In genomic region chr22:27836181-27836580, GRCh38 we compare ENCODE assay signal across 24 cellular contexts. TPM values are rescaled to one million over a fixed set of nuclear protein-coding genes. Genes with fewer than 3 reads are reported as not detected.
DNase-seq lines count a peak whose midpoint lies in the region; ATAC-seq and TF ChIP-seq lines count a peak whose summit lies in the region.
"Had no signal": no experiment of that assay in that cellular context is flagged by ENCODE, and none has a peak within 500 bp of the region (broad histone marks: within the 10 kb centered on the region; RNA-seq: fewer than 3 reads in every experiment).

No MANE protein-coding gene starts in this region.

- no peak overlapping the region for H2BK15ac ChIP-seq in H9 (ENCODE audit: low read depth, low read length)

- no peaks in the 10 kb centered on the region for H3K79me1 ChIP-seq in H9 (ENCODE audit: insufficient read depth, low read depth, low read length, poor library complexity, severe bottlenecking)

- H4K20me1 ChIP-seq in H9 (ENCODE audit: control insufficient read depth, insufficient read depth, insufficient read length) = no peaks in the 10 kb centered on the region

- H3K4me1 Mint-ChIP-seq in H9 (peaks cover 25 to 27% of the 10 kb centered on the region in 2 experiments), chondrocyte (ENCODE audit: low read depth) (peaks cover 37% of the 10 kb centered on the region)

- H3T11ph ChIP-seq in H9 (ENCODE audit: low read length) = no peak overlapping the region

- H3K27me3 ChIP-seq in A673 (replicated peaks; ENCODE audit: insufficient read depth, low read depth, low read length, poor library complexity) = no peaks in the 10 kb centered on the region
- no peaks in the 10 kb centered on the region for H3K27me3 ChIP-seq in H9 (ENCODE audit: insufficient read depth, low read length)
- no peaks in the 10 kb centered on the region for H3K27me3 ChIP-seq in right atrium auricular region
- H3K27me3 ChIP-seq: colonic mucosa, SJCRH30 had no signal

- H3K27ac Mint-ChIP-seq in H9 = peak overlapping the region; percentile 48 to 86 (median 53); a peak in 5 of 7 replicates
- peak overlapping the region; percentile 79 for H3K27ac Mint-ChIP-seq in chondrocyte (ENCODE audit: unreplicated experiment)
- H3K27ac Mint-ChIP-seq: CD4-positive, CD25-positive, alpha-beta regulatory T cell; natural killer cell had no signal

- H3K56ac ChIP-seq in H9 (ENCODE audit: insufficient read length, low read depth, low read length) = no peak overlapping the region

- peaks cover 6 to 17% (median 8%) of the 10 kb centered on the region in 3 experiments for H3K36me3 Mint-ChIP-seq in H9 (ENCODE audit: insufficient read depth in 1 of 3, low read depth in 3 of 3)
- peaks cover 10% of the 10 kb centered on the region for H3K36me3 Mint-ChIP-seq in chondrocyte (ENCODE audit: low read depth)
- H3K36me3 Mint-ChIP-seq: natural killer cell had no signal

- no peak overlapping the region for H2BK12ac ChIP-seq in H9 (ENCODE audit: insufficient read length, low read depth, low read length)

- intact Hi-C loops in A673 (cut with micrococcal nuclease; ENCODE audit: unreplicated experiment) = no loop called here

- no peak overlapping the region for H3K4ac ChIP-seq in H9 (ENCODE audit: low read depth, low read length)

- no TSS peak for BruUV-seq in A673 (replicated peaks; lab: Mats Ljungman, UMichigan)

- no peak for ATAC-seq in HG03280 (IDR thresholded peaks at IDR 0.05; ENCODE audit: unreplicated experiment)
- ATAC-seq: HepG2; natural killer cell; PC-3; stimulated activated naive CD8-positive, alpha-beta T cell treated with anti-CD3 and anti-CD28 coated beads, Interleukin-15, Interleukin-2, amounts not matched to agents 100 U/mL and 50 U/mL, for 24 hours had no signal

- H3K27ac ChIP-seq in A673 (ENCODE audit: low read depth, low read length, poor library complexity, severe bottlenecking) = peak overlapping the region; percentile 9
- no peak overlapping the region for H3K27ac ChIP-seq in H9 (ENCODE audit: insufficient read length, low read depth, low read length)
- no peak overlapping the region for H3K27ac ChIP-seq in right atrium auricular region
- H3K27ac ChIP-seq: colonic mucosa, epithelial cell of prostate, SJCRH30 had no signal

- no peak overlapping the region for H2BK20ac ChIP-seq in H9 (ENCODE audit: low read depth, low read length, poor library complexity, severe bottlenecking)

- no peaks in the 10 kb centered on the region for H3K23me2 ChIP-seq in H9 (ENCODE audit: insufficient read length, low read depth, low read length, poor library complexity, severe bottlenecking)

- POLR2A ChIA-PET in A673 (lab: Charles Lee; ENCODE audit: low non-redundant PET) = no interaction called here

- H3K27me3 Mint-ChIP-seq in H9 (ENCODE audit: low read depth) (peaks cover 3% of the 10 kb centered on the region; the same call in 1 of the 2 replicates), chondrocyte (ENCODE audit: low read depth) (no peaks in the 10 kb centered on the region)
- H3K27me3 Mint-ChIP-seq: CD4-positive, CD25-positive, alpha-beta regulatory T cell had no signal

- H2AK5ac ChIP-seq in H9 (ENCODE audit: insufficient read length, low read length) = no peak overlapping the region

- CTCF ChIA-PET in A673 (lab: Charles Lee) = no interaction called here

- H3K4me1 ChIP-seq in A673 (ENCODE audit: insufficient read depth, low read length, poor library complexity, severe bottlenecking) (peaks cover 21% of the 10 kb centered on the region), H9 (ENCODE audit: insufficient read depth, low read length) (peaks cover 3% of the 10 kb centered on the region; the same call in 1 of the 2 replicates), right atrium auricular region (no peaks in the 10 kb centered on the region)
- H3K4me1 ChIP-seq: colonic mucosa had no signal

- peaks cover 9% of the 10 kb centered on the region for H3K9me3 ChIP-seq in A673 (ENCODE audit: low read depth, low read length, poor library complexity, severe bottlenecking)
- no peaks in the 10 kb centered on the region for H3K9me3 ChIP-seq in H9 (ENCODE audit: control insufficient read depth, low read depth, low read length)
- H3K9me3 ChIP-seq in right atrium auricular region = no peaks in the 10 kb centered on the region
- H3K9me3 ChIP-seq: colonic mucosa, SJCRH30 had no signal

- no peak overlapping the region for H2BK5ac ChIP-seq in H9 (ENCODE audit: insufficient read length, low read length)

- H3K79me2 ChIP-seq in H9 (ENCODE audit: insufficient read depth, low read length) = no peaks in the 10 kb centered on the region

- no peak overlapping the region for H4K91ac ChIP-seq in H9 (ENCODE audit: insufficient read length, low read depth, low read length)

- no CpG with 5 or more reads among the region's 10 CpGs for WGBS in H9 (ENCODE audit: extremely low coverage, insufficient read length, low lambda C conversion rate)

- H3K23ac ChIP-seq in H9 (ENCODE audit: insufficient read length, low read depth, low read length) = no peak overlapping the region

- no peak overlapping the region for H3K4me2 ChIP-seq in H9 (ENCODE audit: insufficient read depth, insufficient read length, low read length)

- peak overlapping the region; percentile 24 for H3K14ac ChIP-seq in H9 (ENCODE audit: insufficient read depth, low read length)

- H4K8ac ChIP-seq in H9 (replicated peaks; ENCODE audit: insufficient read length, low read depth, low read length) = no peak overlapping the region

- TF ChIP-seq CTCF in A673 (conservative IDR thresholded peaks at IDR 0.05; ENCODE audit: low read depth, low read length) (no peak), H9 (conservative IDR thresholded peaks at IDR 0.05) (no peak), chondrocyte (IDR thresholded peaks at IDR 0.05) (no peak), right atrium auricular region (IDR thresholded peaks at IDR 0.05) (no peak)

- H3K4me3 ChIP-seq in A673 (ENCODE audit: low read depth, low read length, poor library complexity, severe bottlenecking) (no peak overlapping the region), right atrium auricular region (no peak overlapping the region)
- H3K4me3 ChIP-seq: colonic mucosa, lung, SJCRH30 had no signal

- H3K4me3 Mint-ChIP-seq in H9 (no peak overlapping the region), chondrocyte (ENCODE audit: unreplicated experiment) (no peak overlapping the region)
- H3K4me3 Mint-ChIP-seq: CD4-positive, CD25-positive, alpha-beta regulatory T cell; natural killer cell had no signal

- peaks cover 12 to 16% of the 10 kb centered on the region in 2 experiments for H3K9me3 Mint-ChIP-seq in H9
- H3K9me3 Mint-ChIP-seq in chondrocyte (ENCODE audit: low read depth) = peaks cover 5% of the 10 kb centered on the region
- H3K9me3 Mint-ChIP-seq: natural killer cell had no signal

- peak; percentile 89 for DNase-seq in A673 (ENCODE audit: low spot score)
- DNase-seq in H9 = no peak
- no peak for DNase-seq in chondrocyte (ENCODE audit: low spot score)
- DNase-seq in mesenteric fat pad (ENCODE audit: low spot score) = peak; percentile 16
- no peak for DNase-seq in NCI-H774 (lab: John Stamatoyannopoulos, UW)
- DNase-seq in right atrium auricular region (ENCODE audit: low spot score) = no peak
- no peak for DNase-seq in SKM-1 treated with dmso at 0.1 percent for 144 hours (lab: John Stamatoyannopoulos, UW; ENCODE audit: unreplicated experiment)
- DNase-seq: activated CD8-positive, alpha-beta memory T cell treated with anti-CD3 and anti-CD28 coated beads, Interleukin-2, amount 50 U/mL, for 4 hours; activated naive CD4-positive, alpha-beta T cell; CD4-positive, CD25-positive, alpha-beta regulatory T cell; colonic mucosa; DMS79; MM.1S; natural killer cell; NCI-H187; NCI-H446 treated with DMSO at 0.1 percent for 48 hours; PC-3; SJCRH30; stimulated activated CD4-positive, alpha-beta T cell treated with anti-CD3 and anti-CD28 coated beads, Interleukin-15, amount 100 ng/mL, for 24 hours; stimulated activated naive CD8-positive, alpha-beta T cell treated with anti-CD3 and anti-CD28 coated beads, Interleukin-15, Interleukin-2, amounts not matched to agents 100 U/mL and 50 U/mL, for 24 hours had no signal

- H3K36me3 ChIP-seq in A673 (ENCODE audit: insufficient read depth, low read length, poor library complexity, severe bottlenecking) = no peaks in the 10 kb centered on the region
- H3K36me3 ChIP-seq in right atrium auricular region = no peaks in the 10 kb centered on the region
- H3K36me3 ChIP-seq: colonic mucosa, SJCRH30 had no signal

- H3K18ac ChIP-seq in H9 (ENCODE audit: insufficient read length, low read depth, low read length) = no peak overlapping the region

- H2BK120ac ChIP-seq in H9 (ENCODE audit: low read depth, low read length, poor library complexity, severe bottlenecking) = no peak overlapping the region

- no peak overlapping the region for H3K9ac ChIP-seq in H9 (ENCODE audit: extremely low read depth, insufficient read length, low read length)

- no peak overlapping the region for H4K5ac ChIP-seq in H9 (ENCODE audit: insufficient read length, low read depth, low read length)

- H2AFZ ChIP-seq in H9 (ENCODE audit: low read length) = no peak overlapping the region

RNA-seq across cellular contexts. Expression of gene MN1, which starts 34.6 kb away (rescaled TPM):
- total RNA-seq in A673 (2021) (8.4 and 10.3 TPM in 2 replicates), H9 (2021) (2.7 and 2.8 TPM in 2 replicates), chondrocyte (119 to 156 TPM (median 121 TPM) in 3 replicates), mesenteric fat pad (10.2 TPM), right atrium auricular region (10 to 100 TPM; 13.0 to 14.3 TPM)
- total RNA-seq: HepG2 had no signal

Comparison
In these comparisons a context has a peak if more than half of its experiments do, and no peak if none do; other contexts are left out.
1. DNase-seq: peak in A673 (single experiment) and mesenteric fat pad (single experiment); none in H9 (single experiment), chondrocyte (single experiment), NCI-H774 (single experiment), right atrium auricular region (single experiment) and SKM-1 treated with dmso at 0.1 percent for 144 hours (single experiment).